In the genomic region with DNA sequence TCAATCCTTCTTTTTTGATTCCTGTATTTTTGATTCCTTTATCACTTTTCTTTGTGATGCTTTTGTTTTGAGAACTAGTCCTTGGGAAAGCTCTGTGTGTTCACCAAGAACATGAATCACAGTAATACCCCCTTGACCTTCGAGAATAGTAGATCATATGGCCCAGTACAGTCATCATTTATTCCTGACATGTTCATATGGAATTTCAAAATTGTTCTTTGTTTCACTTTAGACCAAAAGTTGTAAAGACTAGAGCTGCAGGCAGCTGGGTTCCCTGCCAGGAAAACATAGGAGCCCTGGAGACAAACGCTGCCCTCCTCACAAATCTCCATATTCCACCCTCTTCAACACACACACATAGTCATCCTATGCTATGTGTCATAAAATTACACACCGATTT, we compare ENCODE assay signal across 16 cellular contexts.
"Had no signal": no experiment of that assay in that cellular context is flagged by ENCODE, and none has a peak within 500 bp of the region (broad histone marks: within the 10 kb centered on the region; RNA-seq: fewer than 3 reads in every experiment).

No MANE protein-coding gene starts in this region.

- H3K4me1 ChIP-seq: adrenal gland, body of pancreas, testis had no signal

- H3K27me3 ChIP-seq: adrenal gland, body of pancreas, testis had no signal

- DNase-seq: activated CD4-positive, alpha-beta T cell treated with anti-CD3 and anti-CD28 coated beads, Interleukin-2, amount 10 ng/mL, durations not matched to agents 7 days and 5 days; activated CD4-positive, CD25-positive, alpha-beta regulatory T cell; activated naive CD4-positive, alpha-beta T cell treated with anti-CD3 and anti-CD28 coated beads, Interleukin-2, amount 50 U/mL, for 16 hours; activated T-cell treated with anti-CD3 and anti-CD28 coated beads for 4 hours; adrenal gland; body of pancreas; effector memory CD8-positive, alpha-beta T cell; head of caudate nucleus; mammary epithelial cell; natural killer cell; stimulated activated CD4-positive, alpha-beta T cell treated with anti-CD3 and anti-CD28 coated beads, Interleukin-4, amount 100 ng/mL, for 4 hours; stimulated activated naive CD8-positive, alpha-beta T cell treated with anti-CD3 and anti-CD28 coated beads, Interleukin-15, amount 100 ng/mL, for 72 hours; T-helper 2 cell; testis had no signal

- ATAC-seq: body of pancreas; effector memory CD8-positive, alpha-beta T cell; left lobe of liver; natural killer cell; stimulated activated naive CD8-positive, alpha-beta T cell treated with anti-CD3 and anti-CD28 coated beads, Interleukin-15, amount 100 ng/mL, for 72 hours had no signal

- H3K27ac ChIP-seq: adrenal gland, body of pancreas, epithelial cell of prostate, testis had no signal
